ENCODE assay signal across 10 cellular contexts in genomic region chr1:104765115-104765514, GRCh38.
DNase-seq lines count a peak whose midpoint lies in the region; ATAC-seq and TF ChIP-seq lines count a peak whose summit lies in the region.
"Had no signal": no experiment of that assay in that cellular context is flagged by ENCODE, and none has a peak within 500 bp of the region (broad histone marks: within the 10 kb centered on the region; RNA-seq: fewer than 3 reads in every experiment).

No MANE protein-coding gene starts in this region.

- ATAC-seq in GM18517 (IDR thresholded peaks at IDR 0.05; ENCODE audit: unreplicated experiment) (peak; percentile 78), GM21619 (IDR thresholded peaks at IDR 0.05; ENCODE audit: unreplicated experiment) (peak; percentile 71), HG03354 (IDR thresholded peaks at IDR 0.05; ENCODE audit: poor library complexity, severe bottlenecking, unreplicated experiment) (peak; percentile 69), omental fat pad (ENCODE audit: low FRiP score) (no peak)

- no peak for TF ChIP-seq CTCF in omental fat pad (IDR thresholded peaks at IDR 0.05)

- DNase-seq in fibroblast of gingiva (ENCODE audit: low read depth) (peak; percentile 39), omental fat pad (ENCODE audit: low spot score) (no peak), KBM-7 (no peak), Ammon's horn (ENCODE audit: low spot score) (no peak)
- DNase-seq in effector CD8-positive, alpha-beta T cell (lab: John Stamatoyannopoulos, UW) = no peak
- DNase-seq: activated T-cell treated with anti-CD3 and anti-CD28 coated beads for 4 hours; CD4-positive, alpha-beta T cell had no signal

- in situ Hi-C loops in KBM-7 (cut with MboI; ENCODE audit: low pct_unique_long_range_greater_than_20kb, low sequenced_read_pairs) = no loop called here
